ENCODE assay signal across 32 cellular contexts in genomic region chr7:158428842-158429753, GRCh38.
DNase-seq lines count a peak whose midpoint lies in the region; ATAC-seq, FAIRE-seq and TF ChIP-seq lines count a peak whose summit lies in the region.
"Had no signal": no experiment of that assay in that cellular context is flagged by ENCODE, and none has a peak within 500 bp of the region (broad histone marks: within the 10 kb centered on the region; RNA-seq: fewer than 3 reads in every experiment).

No MANE protein-coding gene starts in this region.

- in situ Hi-C loops in K562 (cut with MboI) = no loop called here

- no peak overlapping the region for H3K4me3 ChIP-seq in K562
- H3K4me3 ChIP-seq: SK-N-MC, suprapubic skin, upper lobe of left lung had no signal

- TF ChIP-seq EP300 in K562 (IDR thresholded peaks at IDR 0.05; ENCODE audit: low read length) = no peak

- no peak overlapping the region for H3K4me3 Mint-ChIP-seq in activated naive CD8-positive, alpha-beta T cell treated with anti-CD3 and anti-CD28 coated beads, Interleukin-2, amount 50 U/mL, for 24 hours
- H3K4me3 Mint-ChIP-seq in activated naive CD8-positive, alpha-beta T cell treated with anti-CD3 and anti-CD28 coated beads for 36 hours = no peak overlapping the region
- H3K4me3 Mint-ChIP-seq in nephron progenitor cell = no peak overlapping the region
- no peak overlapping the region for H3K4me3 Mint-ChIP-seq in stimulated activated naive B cell treated with anti-CD40 and anti-IgM and Interleukin-4, amounts not matched to agents 10 μg/mL and 1 μg/mL and 100 μg/mL, for 72 hours
- H3K4me3 Mint-ChIP-seq: activated CD4-positive, alpha-beta memory T cell treated with anti-CD3 and anti-CD28 coated beads for 36 hours; activated T-helper 1 cell treated with anti-CD3 and anti-CD28 coated beads, Interleukin-12 subunit alpha, Interleukin-12 subunit beta, Interleukin-2, Interleukin-4 antibody, amounts not matched to agents 30 ng/mL and 10 ng/mL and 1 ng/mL, durations not matched to agents 14 hours and 24 hours and 36 hours; CD4-positive, CD25-positive, alpha-beta regulatory T cell had no signal

- H3K9me1 ChIP-seq in K562 (ENCODE audit: control insufficient read depth, insufficient read depth, low read length) = no peaks in the 10 kb centered on the region

- H3K9me3 Mint-ChIP-seq in activated naive CD8-positive, alpha-beta T cell treated with anti-CD3 and anti-CD28 coated beads, Interleukin-2, amount 50 U/mL, for 24 hours = no peaks in the 10 kb centered on the region
- no peaks in the 10 kb centered on the region for H3K9me3 Mint-ChIP-seq in activated naive CD8-positive, alpha-beta T cell treated with anti-CD3 and anti-CD28 coated beads for 36 hours
- H3K9me3 Mint-ChIP-seq in nephron progenitor cell = no peaks in the 10 kb centered on the region
- peaks cover 0 to 4% of the 10 kb centered on the region in 2 donors for H3K9me3 Mint-ChIP-seq in stimulated activated naive B cell treated with anti-CD40 and anti-IgM and Interleukin-4, amounts not matched to agents 10 μg/mL and 1 μg/mL and 100 μg/mL, for 72 hours
- H3K9me3 Mint-ChIP-seq: activated CD4-positive, alpha-beta memory T cell treated with anti-CD3 and anti-CD28 coated beads for 36 hours; activated T-helper 1 cell treated with anti-CD3 and anti-CD28 coated beads, Interleukin-12 subunit alpha, Interleukin-12 subunit beta, Interleukin-2, Interleukin-4 antibody, amounts not matched to agents 30 ng/mL and 10 ng/mL and 1 ng/mL, durations not matched to agents 14 hours and 24 hours and 36 hours; CD4-positive, CD25-positive, alpha-beta regulatory T cell had no signal

- FAIRE-seq in K562 (lab: Jason Lieb, UNC) = no peak

- peaks cover 0 to 6% of the 10 kb centered on the region in 2 experiments; a peak in 2 of 5 replicates for H3K4me1 ChIP-seq in K562 (replicated peaks in 1 of 2; ENCODE audit: control insufficient read depth in 2 of 2, insufficient read depth in 2 of 2, low read length in 2 of 2)
- no peaks in the 10 kb centered on the region for H3K4me1 ChIP-seq in foreskin keratinocyte

- ATAC-seq in activated naive CD8-positive, alpha-beta T cell treated with anti-CD3 and anti-CD28 coated beads, Interleukin-2, amount 50 U/mL, for 24 hours = no peak
- ATAC-seq in K562 = peak; percentile 24
- peak; percentile 44 to 48 for ATAC-seq in stimulated activated naive B cell treated with anti-CD40 and anti-IgM and Interleukin-4, amounts not matched to agents 10 μg/mL and 1 μg/mL and 100 μg/mL, for 72 hours (replicated peaks)
- no peak for ATAC-seq in foreskin keratinocyte
- ATAC-seq in HG02678 (IDR thresholded peaks at IDR 0.05; ENCODE audit: unreplicated experiment) = no peak
- ATAC-seq: left lobe of liver, PC-3 had no signal

- no peak for TF ChIP-seq POLR2A in K562 (conservative IDR thresholded peaks at IDR 0.05)

- no peak overlapping the region for H2AFZ ChIP-seq in K562 (ENCODE audit: low read depth, low read length)

- no peak for TF ChIP-seq CTCF in K562 (IDR thresholded peaks at IDR 0.05 in 2 of 3, conservative IDR thresholded peaks at IDR 0.05 in 1 of 3; ENCODE audit: insufficient read depth in 2 of 3, low read depth in 1 of 3, low read length in 3 of 3)
- TF ChIP-seq CTCF in nephron progenitor cell (IDR thresholded peaks at IDR 0.05) = no peak
- no peak for TF ChIP-seq CTCF in foreskin keratinocyte (conservative IDR thresholded peaks at IDR 0.05)

- H3K36me3 Mint-ChIP-seq in activated naive CD8-positive, alpha-beta T cell treated with anti-CD3 and anti-CD28 coated beads, Interleukin-2, amount 50 U/mL, for 24 hours (ENCODE audit: low read depth) = no peaks in the 10 kb centered on the region
- H3K36me3 Mint-ChIP-seq in activated naive CD8-positive, alpha-beta T cell treated with anti-CD3 and anti-CD28 coated beads for 36 hours = no peaks in the 10 kb centered on the region
- H3K36me3 Mint-ChIP-seq in nephron progenitor cell (ENCODE audit: low read depth) = no peaks in the 10 kb centered on the region
- no peaks in the 10 kb centered on the region for H3K36me3 Mint-ChIP-seq in stimulated activated naive B cell treated with anti-CD40 and anti-IgM and Interleukin-4, amounts not matched to agents 10 μg/mL and 1 μg/mL and 100 μg/mL, for 72 hours
- H3K36me3 Mint-ChIP-seq: activated CD4-positive, alpha-beta memory T cell treated with anti-CD3 and anti-CD28 coated beads for 36 hours; CD4-positive, CD25-positive, alpha-beta regulatory T cell had no signal

- CTCF ChIA-PET in K562 (lab: Yijun Ruan, JAX; ENCODE audit: low intra/inter-chr PET ratio) = no interaction called here

- no peak overlapping the region for H3K9ac ChIP-seq in K562 (ENCODE audit: insufficient read depth in 1 of 2, low read depth in 2 of 2, low read length in 2 of 2)

- H3K27me3 Mint-ChIP-seq in activated naive CD8-positive, alpha-beta T cell treated with anti-CD3 and anti-CD28 coated beads, Interleukin-2, amount 50 U/mL, for 24 hours = no peaks in the 10 kb centered on the region
- peaks cover 16% of the 10 kb centered on the region for H3K27me3 Mint-ChIP-seq in activated naive CD8-positive, alpha-beta T cell treated with anti-CD3 and anti-CD28 coated beads for 36 hours
- H3K27me3 Mint-ChIP-seq in nephron progenitor cell (ENCODE audit: low read depth, poor library complexity) = no peaks in the 10 kb centered on the region
- H3K27me3 Mint-ChIP-seq in stimulated activated naive B cell treated with anti-CD40 and anti-IgM and Interleukin-4, amounts not matched to agents 10 μg/mL and 1 μg/mL and 100 μg/mL, for 72 hours = peaks cover 0 to 7% of the 10 kb centered on the region in 2 donors
- H3K27me3 Mint-ChIP-seq: activated CD4-positive, alpha-beta memory T cell treated with anti-CD3 and anti-CD28 coated beads for 36 hours had no signal

- H3K4me2 ChIP-seq in K562 (ENCODE audit: insufficient read depth, low read length) = no peak overlapping the region

- BruUV-seq in K562 (replicated peaks; lab: Mats Ljungman, UMichigan) = no TSS peak

- intact Hi-C loops in K562 (cut with micrococcal nuclease) = no loop called here

- H3K27me3 ChIP-seq in K562 (ENCODE audit: control insufficient read depth in 2 of 2, insufficient read depth in 2 of 2, low read length in 2 of 2) (peaks cover 30 to 67% of the 10 kb centered on the region in 2 experiments), foreskin keratinocyte (no peaks in the 10 kb centered on the region)
- H3K27me3 ChIP-seq: upper lobe of left lung had no signal

- POLR2A ChIA-PET in K562 (lab: Yijun Ruan, JAX) = interaction anchor here (0.6 to 1.6 kb wide), 2 partner anchors 14 to 144 kb away, joined by 3 to 5 read pairs; no protein-coding TSS in a partner anchor

- peak overlapping the region; percentile 26 for H3K27ac Mint-ChIP-seq in activated naive CD8-positive, alpha-beta T cell treated with anti-CD3 and anti-CD28 coated beads, Interleukin-2, amount 50 U/mL, for 24 hours
- no peak overlapping the region for H3K27ac Mint-ChIP-seq in activated naive CD8-positive, alpha-beta T cell treated with anti-CD3 and anti-CD28 coated beads for 36 hours
- H3K27ac Mint-ChIP-seq in nephron progenitor cell = peak overlapping the region; percentile 94
- H3K27ac Mint-ChIP-seq in stimulated activated naive B cell treated with anti-CD40 and anti-IgM and Interleukin-4, amounts not matched to agents 10 μg/mL and 1 μg/mL and 100 μg/mL, for 72 hours = peak overlapping the region; percentile 34
- H3K27ac Mint-ChIP-seq: activated CD4-positive, alpha-beta memory T cell treated with anti-CD3 and anti-CD28 coated beads for 36 hours; activated T-helper 1 cell treated with anti-CD3 and anti-CD28 coated beads, Interleukin-12 subunit alpha, Interleukin-12 subunit beta, Interleukin-2, Interleukin-4 antibody, amounts not matched to agents 30 ng/mL and 10 ng/mL and 1 ng/mL, durations not matched to agents 14 hours and 24 hours and 36 hours; CD4-positive, CD25-positive, alpha-beta regulatory T cell had no signal

- no peak for DNase-seq in activated naive CD8-positive, alpha-beta T cell treated with anti-CD3 and anti-CD28 coated beads, Interleukin-2, amount 50 U/mL, for 24 hours
- DNase-seq in activated naive CD8-positive, alpha-beta T cell treated with anti-CD3 and anti-CD28 coated beads for 36 hours = no peak
- DNase-seq in K562 (ENCODE audit: extremely low read depth in 1 of 4, low spot score in 3 of 4) (no peak), nephron progenitor cell (no peak), GF-D8 (lab: John Stamatoyannopoulos, UW) (no peak), foreskin keratinocyte (no peak)
- DNase-seq in stimulated activated naive B cell treated with anti-CD40 and anti-IgM and Interleukin-4, amounts not matched to agents 10 μg/mL and 1 μg/mL and 100 μg/mL, for 72 hours = no peak
- DNase-seq: 8988T; activated CD4-positive, alpha-beta memory T cell treated with anti-CD3 and anti-CD28 coated beads for 36 hours; activated CD4-positive, alpha-beta T cell treated with anti-CD3 and anti-CD28 coated beads for 1 hour; activated CD8-positive, alpha-beta memory T cell treated with anti-CD3 and anti-CD28 coated beads, Interleukin-2, amount 50 U/mL, for 4 hours; activated naive CD4-positive, alpha-beta T cell treated with anti-CD3 and anti-CD28 coated beads, Interleukin-2, amount 50 U/mL, for 16 hours; amygdala; Calu3; CD4-positive, CD25-positive, alpha-beta regulatory T cell; DMS79 treated with DMSO at 0.1 percent for 48 hours; effector CD4-positive, alpha-beta T cell; GDM1; mesenchymal stem cell; NCI-H1092 treated with DMSO at 0.1 percent for 48 hours; NCI-H187 treated with DMSO at 0.1 percent for 48 hours; NCI-H524 treated with DMSO at 0.1 percent for 48 hours; PC-3; stimulated activated naive CD4-positive, alpha-beta T cell; T-helper 2 cell; upper lobe of left lung had no signal

- no peak overlapping the region for H3K27ac ChIP-seq in K562 (ENCODE audit: extremely low read depth, low read depth, low read length)
- H3K27ac ChIP-seq in foreskin keratinocyte = no peak overlapping the region
- H3K27ac ChIP-seq: epithelial cell of prostate, SK-N-MC, suprapubic skin, upper lobe of left lung had no signal

- no peaks in the 10 kb centered on the region for H3K36me3 ChIP-seq in K562 (ENCODE audit: control insufficient read depth, insufficient read depth, low read length)
- H3K36me3 ChIP-seq: suprapubic skin, upper lobe of left lung had no signal

- peaks cover 14% of the 10 kb centered on the region for H4K20me1 ChIP-seq in K562 (replicated peaks; ENCODE audit: control insufficient read depth, insufficient read depth, low read length)

- 2% methylated on average over 24 of the region's 24 CpGs for WGBS in K562 (ENCODE audit: insufficient coverage, low coverage, missing lambda C conversion rate)

- no peaks in the 10 kb centered on the region for H3K79me2 ChIP-seq in K562 (ENCODE audit: control insufficient read depth, insufficient read depth, low read length)

- TF ChIP-seq RAD21 in K562 (CRISPR knock-in tag; conservative IDR thresholded peaks at IDR 0.05 in 1 of 2, IDR thresholded peaks at IDR 0.05 in 1 of 2) = no peak

- no peaks in the 10 kb centered on the region for H3K9me3 ChIP-seq in K562 (replicated peaks; ENCODE audit: control insufficient read depth, insufficient read depth, low read depth, low read length)
- H3K9me3 ChIP-seq: suprapubic skin, upper lobe of left lung had no signal

- H3K4me1 Mint-ChIP-seq in activated naive CD8-positive, alpha-beta T cell treated with anti-CD3 and anti-CD28 coated beads, Interleukin-2, amount 50 U/mL, for 24 hours = no peaks in the 10 kb centered on the region
- H3K4me1 Mint-ChIP-seq in activated naive CD8-positive, alpha-beta T cell treated with anti-CD3 and anti-CD28 coated beads for 36 hours = peaks cover 4% of the 10 kb centered on the region
- peaks cover 54% of the 10 kb centered on the region for H3K4me1 Mint-ChIP-seq in nephron progenitor cell
- H3K4me1 Mint-ChIP-seq in stimulated activated naive B cell treated with anti-CD40 and anti-IgM and Interleukin-4, amounts not matched to agents 10 μg/mL and 1 μg/mL and 100 μg/mL, for 72 hours = peaks cover 14 to 26% of the 10 kb centered on the region in 2 donors

Comparison
In these comparisons a context has a peak if more than half of its experiments do, and no peak if none do; other contexts are left out.
1. ATAC-seq: peak in K562 (single experiment) and stimulated activated naive B cell treated with anti-CD40 and anti-IgM and Interleukin-4, amounts not matched to agents 10 μg/mL and 1 μg/mL and 100 μg/mL, for 72 hours (2 of 2); none in activated naive CD8-positive, alpha-beta T cell treated with anti-CD3 and anti-CD28 coated beads, Interleukin-2, amount 50 U/mL, for 24 hours (single experiment), foreskin keratinocyte (single experiment) and HG02678 (single experiment).